Comparison of ENCODE assay signal across 8 cellular contexts in the genomic region with DNA sequence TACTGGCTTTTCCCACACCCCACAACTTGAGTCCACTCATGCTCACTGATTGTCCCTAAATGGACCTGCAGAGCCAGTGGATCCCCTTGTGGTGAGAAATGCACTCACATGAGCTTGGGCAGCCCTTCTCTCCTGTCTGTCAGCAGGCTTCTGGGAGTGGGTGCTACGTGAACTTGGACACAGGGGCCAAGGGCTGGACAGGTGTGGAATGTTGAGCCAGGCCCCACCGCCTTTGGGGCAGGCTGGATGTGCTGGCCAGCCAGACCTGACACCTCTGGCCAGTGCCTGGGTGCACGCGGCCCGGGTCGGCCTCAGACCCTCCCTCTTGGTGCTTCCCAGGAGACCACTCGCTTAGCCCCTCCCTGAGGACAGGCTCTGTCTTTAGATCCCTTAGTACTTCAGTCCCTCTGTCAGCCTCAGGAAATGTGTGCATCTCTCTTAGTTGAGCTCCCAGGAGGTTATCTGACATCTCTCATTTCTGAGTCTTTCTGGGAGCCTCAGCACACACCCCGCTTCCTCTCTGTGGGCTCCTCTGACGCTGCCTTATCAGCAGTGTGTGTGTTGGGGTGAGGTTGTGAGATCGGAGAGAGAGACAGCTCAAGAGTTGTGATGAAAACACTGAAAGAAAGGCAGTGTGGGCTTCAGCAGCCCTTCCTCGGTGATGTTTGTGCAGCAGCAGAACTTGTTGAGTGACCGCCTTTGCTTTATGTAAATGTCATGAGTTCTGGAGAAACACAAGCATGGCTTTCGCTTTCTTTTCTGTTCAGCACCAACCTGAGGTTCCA.
DNase-seq lines count a peak whose midpoint lies in the region; TF ChIP-seq lines count a peak whose summit lies in the region.

No MANE protein-coding gene starts in this region.

- H3K27me3 Mint-ChIP-seq in Caco-2 (ENCODE audit: insufficient read depth, unreplicated experiment): no peaks in the 10 kb centered on the region
- H3K27me3 Mint-ChIP-seq in IgD-negative memory B cell: no peaks in the 10 kb centered on the region

- DNase-seq in Caco-2 (peak in 1 of 2 experiments; percentile 54), GM20000 (ENCODE audit: low spot score) (peak; percentile 73), germinal center (ENCODE audit: low spot score) (peak; percentile 48), 8988T (no peak), middle frontal gyrus (ENCODE audit: extremely low spot score, low spot score) (no peak)
- DNase-seq in activated CD8-positive, alpha-beta memory T cell treated with anti-CD3 and anti-CD28 coated beads, Interleukin-2, amount 50 U/mL, for 1 hour (ENCODE audit: extremely low read depth): peak; percentile 47
- peak; percentile 46 for DNase-seq in stimulated activated CD8-positive, alpha-beta memory T cell treated with anti-CD3 and anti-CD28 coated beads, Interleukin-4, amount 100 ng/mL, for 24 hours (ENCODE audit: low read depth)

- no TSS peak for BruUV-seq in Caco-2 (replicated peaks; lab: Mats Ljungman, UMichigan)

- H3K4me3 ChIP-seq in Caco-2 (ENCODE audit: low read depth, low read length): no peak overlapping the region

- POLR2A ChIA-PET in Caco-2 (lab: Charles Lee): no interaction called here

- H3K9me3 Mint-ChIP-seq in Caco-2 (ENCODE audit: unreplicated experiment): no peaks in the 10 kb centered on the region
- no peaks in the 10 kb centered on the region for H3K9me3 Mint-ChIP-seq in IgD-negative memory B cell

- H3K4me1 Mint-ChIP-seq in Caco-2 (ENCODE audit: low read depth, unreplicated experiment) (peaks cover 12% of the 10 kb centered on the region), IgD-negative memory B cell (peaks cover 22 to 56% (median 45%) of the 10 kb centered on the region in 3 donors)

- intact Hi-C loops in Caco-2 (cut with micrococcal nuclease; ENCODE audit: unreplicated experiment): loop anchor here (1.0 kb wide), 2 partner anchors 19 to 71 kb away; no protein-coding TSS in a partner anchor

- peaks cover 26% of the 10 kb centered on the region for H3K4me1 ChIP-seq in Caco-2

- H3K9me3 ChIP-seq in Caco-2: no peaks in the 10 kb centered on the region

- H3K4me3 Mint-ChIP-seq in Caco-2 (ENCODE audit: unreplicated experiment) (no peak overlapping the region), IgD-negative memory B cell (peak overlapping the region; percentile 71 to 94 (median 90))

- peak overlapping the region; percentile 82 for H3K27ac Mint-ChIP-seq in Caco-2 (ENCODE audit: unreplicated experiment)
- peak overlapping the region; percentile 71 to 94 (median 80) for H3K27ac Mint-ChIP-seq in IgD-negative memory B cell

- no peaks in the 10 kb centered on the region for H3K27me3 ChIP-seq in Caco-2 (replicated peaks; ENCODE audit: control insufficient read depth, insufficient read depth, low read length)

- peak in 1 of 2 experiments; percentile 57 for TF ChIP-seq CTCF in Caco-2 (IDR thresholded peaks at IDR 0.05; ENCODE audit: insufficient read depth in 1 of 2, low read depth in 1 of 2, low read length in 1 of 2, severe bottlenecking in 1 of 2, unreplicated experiment in 1 of 2)
- peak; percentile 38 for TF ChIP-seq CTCF in GM20000 (IDR thresholded peaks at IDR 0.05; ENCODE audit: extremely low read depth, missing control alignments)

- H3K36me3 Mint-ChIP-seq in Caco-2 (ENCODE audit: insufficient read depth, unreplicated experiment): peaks cover 33% of the 10 kb centered on the region
- H3K36me3 Mint-ChIP-seq in IgD-negative memory B cell: peaks cover 4% of the 10 kb centered on the region

- peaks cover 3% of the 10 kb centered on the region for H3K36me3 ChIP-seq in Caco-2 (ENCODE audit: control insufficient read depth, insufficient read depth, low read length)

- CTCF ChIA-PET in Caco-2 (lab: Charles Lee): interaction anchor here (0.5 to 2.2 kb wide), 5 partner anchors 9 to 71 kb away, joined by 3 to 10 read pairs (median 4); no protein-coding TSS in a partner anchor

Comparison
In these comparisons a context has a peak if more than half of its experiments do, and no peak if none do; other contexts are left out.
1. DNase-seq: peak in GM20000 (single experiment), activated CD8-positive, alpha-beta memory T cell treated with anti-CD3 and anti-CD28 coated beads, Interleukin-2, amount 50 U/mL, for 1 hour (single experiment), germinal center (single experiment) and stimulated activated CD8-positive, alpha-beta memory T cell treated with anti-CD3 and anti-CD28 coated beads, Interleukin-4, amount 100 ng/mL, for 24 hours (single experiment); none in 8988T (single experiment) and middle frontal gyrus (single experiment).